In the genomic region with DNA sequence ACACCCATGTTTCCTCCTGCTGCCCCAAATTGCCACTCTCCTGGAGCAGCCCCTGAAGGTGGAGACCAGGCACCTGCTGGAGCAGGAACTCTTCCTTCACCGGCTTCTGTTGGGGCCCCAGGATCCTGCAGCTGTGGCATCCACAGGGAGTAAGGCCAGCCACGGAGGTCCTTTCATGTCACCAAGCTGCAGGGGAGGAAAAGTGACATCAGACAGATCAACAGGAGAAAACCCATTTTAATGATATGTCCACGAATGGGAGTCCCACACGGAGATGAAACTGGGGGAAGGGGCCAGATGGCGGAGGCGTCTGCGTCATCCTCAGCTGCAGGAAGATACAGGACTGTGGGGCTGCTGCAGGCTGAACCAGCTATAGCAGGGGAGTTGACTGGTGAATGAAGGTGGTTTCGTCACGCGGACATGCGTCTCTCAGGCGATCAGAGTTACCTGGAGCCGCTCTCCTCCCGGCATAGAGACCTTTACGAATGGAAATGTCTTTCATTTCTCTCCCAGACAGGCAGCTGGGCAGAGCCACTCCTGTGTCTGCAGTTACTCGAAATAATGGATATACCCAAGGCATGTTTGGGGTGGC, we compare ENCODE assay signal across 24 cellular contexts. TPM values are rescaled to one million over a fixed set of nuclear protein-coding genes. Genes with fewer than 3 reads are reported as not detected.
"Had no signal": no experiment of that assay in that cellular context is flagged by ENCODE, and none has a peak within 500 bp of the region (broad histone marks: within the 10 kb centered on the region; RNA-seq: fewer than 3 reads in every experiment).

No MANE protein-coding gene starts in this region.

- FAIRE-seq: TTC549 had no signal

- H3K4me3 ChIP-seq: cardiac muscle cell, PC-9 had no signal

- H3K27ac ChIP-seq: brain microvascular endothelial cell, cardiac muscle cell, KMS-11, PC-9, VCaP had no signal

- DNase-seq: activated CD4-positive, alpha-beta memory T cell treated with anti-CD3 and anti-CD28 coated beads, Interleukin-2, amount 10 ng/mL, durations not matched to agents 7 days and 5 days; activated CD4-positive, alpha-beta T cell treated with anti-CD3 and anti-CD28 coated beads for 36 hours; activated CD4-positive, alpha-beta T cell treated with anti-CD3 and anti-CD28 coated beads, Interleukin-2, amount 50 U/mL, for 1 hour; activated gamma-delta T cell; activated naive CD4-positive, alpha-beta T cell treated with anti-CD3 and anti-CD28 coated beads for 36 hours; activated T-cell treated with anti-CD3 and anti-CD28 coated beads for 4 hours; activated T-cell treated with anti-CD3 and anti-CD28 coated beads, Interleukin-2, amount 50 U/mL, for 48 hours; brain microvascular endothelial cell; NCI-H1092; NCI-H1417 treated with DMSO at 0.1 percent for 48 hours; NCI-H1694; NCI-H2029; NCI-H2107; NCI-H510A treated with DMSO at 0.1 percent for 48 hours; PC-9; SIG-M5; T-helper 2 cell; T1000 had no signal

- H3K36me3 Mint-ChIP-seq: activated naive CD8-positive, alpha-beta T cell had no signal

- ATAC-seq: activated CD4-positive, alpha-beta T cell treated with anti-CD3 and anti-CD28 coated beads for 36 hours; activated T-helper 17 cell treated with anti-CD3 and anti-CD28 coated beads, Interleukin-2, amount 50 U/mL, for 72 hours had no signal

- H3K4me3 Mint-ChIP-seq: activated CD4-positive, alpha-beta memory T cell treated with anti-CD3 and anti-CD28 coated beads, Interleukin-2, amount 10 ng/mL, durations not matched to agents 7 days and 5 days; activated CD4-positive, alpha-beta T cell treated with anti-CD3 and anti-CD28 coated beads for 36 hours; activated naive CD4-positive, alpha-beta T cell treated with anti-CD3 and anti-CD28 coated beads for 36 hours; activated naive CD8-positive, alpha-beta T cell; activated T-helper 17 cell treated with anti-CD3 and anti-CD28 coated beads, Interleukin-2, amount 50 U/mL, for 72 hours had no signal

- H3K27ac Mint-ChIP-seq: activated CD4-positive, alpha-beta memory T cell treated with anti-CD3 and anti-CD28 coated beads, Interleukin-2, amount 10 ng/mL, durations not matched to agents 7 days and 5 days; activated CD4-positive, alpha-beta T cell treated with anti-CD3 and anti-CD28 coated beads for 36 hours; activated naive CD4-positive, alpha-beta T cell treated with anti-CD3 and anti-CD28 coated beads for 36 hours; activated naive CD8-positive, alpha-beta T cell; activated T-helper 17 cell treated with anti-CD3 and anti-CD28 coated beads, Interleukin-2, amount 50 U/mL, for 72 hours had no signal

- H3K36me3 ChIP-seq: brain microvascular endothelial cell, cardiac muscle cell had no signal

- H3K9me3 Mint-ChIP-seq: activated CD4-positive, alpha-beta memory T cell treated with anti-CD3 and anti-CD28 coated beads, Interleukin-2, amount 10 ng/mL, durations not matched to agents 7 days and 5 days; activated naive CD4-positive, alpha-beta T cell treated with anti-CD3 and anti-CD28 coated beads for 36 hours; activated T-helper 17 cell treated with anti-CD3 and anti-CD28 coated beads, Interleukin-2, amount 50 U/mL, for 72 hours had no signal

- H3K4me2 ChIP-seq: KMS-11, PC-9 had no signal

- H3K9ac ChIP-seq: KMS-11 had no signal

- H3K4me1 Mint-ChIP-seq: activated T-helper 17 cell treated with anti-CD3 and anti-CD28 coated beads, Interleukin-2, amount 50 U/mL, for 72 hours had no signal

RNA-seq across cellular contexts. Expression of gene TP73, which starts 9.9 kb away (rescaled TPM):
- total RNA-seq: cardiac muscle cell had no signal
